23 cellular contexts compared by ENCODE assay signal in the genomic region with DNA sequence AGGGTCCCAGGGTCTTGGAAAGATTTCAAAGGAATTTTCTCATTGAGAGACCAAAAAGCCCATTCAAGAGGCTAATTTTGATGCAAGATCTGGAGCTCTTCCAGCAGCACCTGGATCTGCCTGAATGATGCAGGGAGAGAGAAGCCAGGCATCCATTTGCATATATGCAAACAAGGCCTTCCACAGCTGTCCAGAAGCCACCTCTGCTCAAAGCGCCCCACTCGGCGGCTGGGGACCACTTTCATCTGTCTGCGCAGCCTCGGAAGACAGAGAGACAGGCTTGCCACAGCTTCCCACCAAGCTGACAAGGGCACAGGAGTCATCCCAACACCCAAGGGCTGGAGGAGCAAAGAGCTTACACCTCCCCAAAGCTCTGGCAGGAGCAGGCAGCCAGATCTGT.
A peak's percentile ranks its signal among the peaks of the same experiment; 100 is the strongest.
DNase-seq lines count a peak whose midpoint lies in the region; ATAC-seq and TF ChIP-seq lines count a peak whose summit lies in the region.
"Had no signal": no experiment of that assay in that cellular context is flagged by ENCODE, and none has a peak within 500 bp of the region (broad histone marks: within the 10 kb centered on the region; RNA-seq: fewer than 3 reads in every experiment).

No MANE protein-coding gene starts in this region.

- no peaks in the 10 kb centered on the region; a peak in 1 of 4 replicates for H3K4me1 ChIP-seq in SK-N-SH (ENCODE audit: control insufficient read depth in 1 of 2, insufficient read depth in 2 of 2, low read depth in 1 of 2, low read length in 1 of 2)

- no peaks in the 10 kb centered on the region for H3K79me2 ChIP-seq in SK-N-SH (ENCODE audit: insufficient read depth)

- H3K27me3 Mint-ChIP-seq in memory B cell (peaks cover 3% of the 10 kb centered on the region), type B pancreatic cell (peaks cover 8% of the 10 kb centered on the region)

- H4K20me1 ChIP-seq in SK-N-SH (ENCODE audit: insufficient read depth): no peaks in the 10 kb centered on the region

- POLR2A ChIA-PET in GM10248 (lab: Yijun Ruan, JAX) (no interaction called here), SK-N-SH (lab: Yijun Ruan, JAX) (no interaction called here)

- H2AFZ ChIP-seq in SK-N-SH (ENCODE audit: low read depth): no peak overlapping the region

- no peak for TF ChIP-seq RAD21 in SK-N-SH (IDR thresholded peaks at IDR 0.05; ENCODE audit: low read length)

- DNase-seq in GM10248 (ENCODE audit: extremely low spot score) (peak; percentile 46), memory B cell (ENCODE audit: low spot score in 2 of 2) (peak; percentile 21 to 39), HCEC 1CT (no peak), SK-N-SH (no peak), type B pancreatic cell (ENCODE audit: extremely low spot score, unreplicated experiment) (no peak)
- DNase-seq: activated naive CD4-positive, alpha-beta T cell treated with anti-CD3 and anti-CD28 coated beads for 36 hours; activated T-cell treated with anti-CD3 and anti-CD28 coated beads for 4 hours; anterior cingulate cortex; CD8-positive, alpha-beta T cell; DMS79 treated with DMSO at 0.1 percent for 48 hours; glutamatergic neuron; MM.1S; NCI-H2081; NCI-H510A treated with DMSO at 0.1 percent for 48 hours; right cardiac atrium; SHP77; stimulated activated naive CD8-positive, alpha-beta T cell treated with anti-CD3 and anti-CD28 coated beads, Interleukin-15, Interleukin-2, amounts not matched to agents 100 U/mL and 50 U/mL, for 24 hours; T-helper 1 cell; trophoblast cell had no signal

- TF ChIP-seq EP300 in SK-N-SH (IDR thresholded peaks at IDR 0.05; ENCODE audit: borderline replicate concordance in 1 of 2, low read depth in 1 of 2, low read length in 1 of 2): no peak

- H3K36me3 Mint-ChIP-seq in memory B cell: no peaks in the 10 kb centered on the region
- no peaks in the 10 kb centered on the region for H3K36me3 Mint-ChIP-seq in type B pancreatic cell
- H3K36me3 Mint-ChIP-seq: CD8-positive, alpha-beta T cell had no signal

- H3K9ac ChIP-seq in SK-N-SH: no peak overlapping the region

- no peaks in the 10 kb centered on the region for H3K36me3 ChIP-seq in SK-N-SH (replicated peaks in 1 of 2; ENCODE audit: control insufficient read depth in 1 of 2, insufficient read depth in 2 of 2, low read length in 1 of 2)

- no peaks in the 10 kb centered on the region for H3K27me3 ChIP-seq in SK-N-SH (ENCODE audit: insufficient read depth)

- CTCF ChIA-PET in GM10248 (lab: Yijun Ruan, JAX): interaction anchor here (0.9 to 1.0 kb wide), 2 partner anchors 23 to 319 kb away, joined by 3 read pairs; no protein-coding TSS in a partner anchor
- CTCF ChIA-PET in SK-N-SH (lab: Yijun Ruan, JAX): interaction anchor here (0.8 kb wide), 1 partner anchor 307 kb away, joined by 4 read pairs; no protein-coding TSS in a partner anchor

- H3K4me2 ChIP-seq in SK-N-SH: no peak overlapping the region

- no peak overlapping the region for H3K27ac ChIP-seq in SK-N-SH (ENCODE audit: low read depth in 2 of 2, low read length in 1 of 2)

- peak overlapping the region; percentile 53 for H3K4me3 Mint-ChIP-seq in memory B cell
- no peak overlapping the region for H3K4me3 Mint-ChIP-seq in type B pancreatic cell
- H3K4me3 Mint-ChIP-seq: activated naive CD4-positive, alpha-beta T cell treated with anti-CD3 and anti-CD28 coated beads for 36 hours; CD8-positive, alpha-beta T cell; central memory CD8-positive, alpha-beta T cell had no signal

- WGBS in SK-N-SH (ENCODE audit: low lambda C conversion rate): no CpG with 5 or more reads among the region's 5 CpGs

- ATAC-seq in GM19455 (IDR thresholded peaks at IDR 0.05; ENCODE audit: unreplicated experiment) (peak; percentile 76), HG03442 (IDR thresholded peaks at IDR 0.05; ENCODE audit: unreplicated experiment) (peak; percentile 50), memory B cell (ENCODE audit: low read depth) (peak; percentile 94), GM21447 (IDR thresholded peaks at IDR 0.05; ENCODE audit: unreplicated experiment) (no peak)
- ATAC-seq: CD8-positive, alpha-beta T cell; right cardiac atrium; stimulated activated naive CD8-positive, alpha-beta T cell treated with anti-CD3 and anti-CD28 coated beads, Interleukin-15, Interleukin-2, amounts not matched to agents 100 U/mL and 50 U/mL, for 24 hours had no signal

- H3K9me3 Mint-ChIP-seq in memory B cell (no peaks in the 10 kb centered on the region), type B pancreatic cell (no peaks in the 10 kb centered on the region)
- H3K9me3 Mint-ChIP-seq: activated naive CD4-positive, alpha-beta T cell treated with anti-CD3 and anti-CD28 coated beads for 36 hours; CD8-positive, alpha-beta T cell; central memory CD8-positive, alpha-beta T cell had no signal

- no peaks in the 10 kb centered on the region for H3F3A ChIP-seq in SK-N-SH (replicated peaks; ENCODE audit: insufficient read depth)

- no peaks in the 10 kb centered on the region for H3K9me3 ChIP-seq in SK-N-SH

- H3K9me2 ChIP-seq in SK-N-SH: no peaks in the 10 kb centered on the region

- H3K27ac Mint-ChIP-seq in memory B cell: no peak overlapping the region
- no peak overlapping the region for H3K27ac Mint-ChIP-seq in type B pancreatic cell
- H3K27ac Mint-ChIP-seq: activated naive CD4-positive, alpha-beta T cell treated with anti-CD3 and anti-CD28 coated beads for 36 hours; CD8-positive, alpha-beta T cell had no signal

- TF ChIP-seq CTCF in GM10248 (IDR thresholded peaks at IDR 0.05; ENCODE audit: control extremely low read depth, extremely low read depth, low read depth, missing control alignments): no peak
- no peak for TF ChIP-seq CTCF in SK-N-SH (IDR thresholded peaks at IDR 0.05)
- no peak for TF ChIP-seq CTCF in type B pancreatic cell (conservative IDR thresholded peaks at IDR 0.05)

- no peak overlapping the region for H3K4me3 ChIP-seq in SK-N-SH (ENCODE audit: low read depth in 2 of 2, low read length in 1 of 2)

- H3K4me1 Mint-ChIP-seq in memory B cell (peaks cover 22% of the 10 kb centered on the region), type B pancreatic cell (ENCODE audit: unreplicated experiment) (peaks cover 13% of the 10 kb centered on the region)

TF ChIP-seq in SK-N-SH, 30 proteins besides CTCF, POLR2A, EP300 and RAD21:
- TF ChIP-seq ELF1 (IDR thresholded peaks at IDR 0.05) (no peak), SMC3 (IDR thresholded peaks at IDR 0.05; ENCODE audit: low read depth, low read length) (no peak)

Comparison
In these comparisons a context has a peak if more than half of its experiments do, and no peak if none do; other contexts are left out.
1. DNase-seq: peak in GM10248 (single experiment) and memory B cell (2 of 2); none in HCEC 1CT (single experiment), SK-N-SH (single experiment) and type B pancreatic cell (single experiment).